Comparison of ENCODE assay signal across 11 cellular contexts in genomic region chr16:57941016-57941656, GRCh38. TPM values are rescaled to one million over a fixed set of nuclear protein-coding genes. Genes with fewer than 3 reads are reported as not detected.
DNase-seq lines count a peak whose midpoint lies in the region.
"Had no signal": no experiment of that assay in that cellular context is flagged by ENCODE, and none has a peak within 500 bp of the region (broad histone marks: within the 10 kb centered on the region; RNA-seq: fewer than 3 reads in every experiment).

No MANE protein-coding gene starts in this region.

- no peak overlapping the region for H3K27ac ChIP-seq in neuronal stem cell (replicated peaks; ENCODE audit: low read length)
- H3K27ac ChIP-seq: sigmoid colon, WERI-Rb-1 had no signal

- DNase-seq in G401 (ENCODE audit: low spot score) (peak; percentile 44), NCI-H446 (lab: John Stamatoyannopoulos, UW) (peak; percentile 11 to 66), cerebellum (ENCODE audit: low spot score) (peak; percentile 52), neuronal stem cell (ENCODE audit: low spot score) (no peak), HuH-7 (ENCODE audit: low spot score) (no peak), NCI-H128 (lab: John Stamatoyannopoulos, UW; ENCODE audit: unreplicated experiment) (no peak), kidney glomerular epithelial cell (lab: John Stamatoyannopoulos, UW) (no peak)
- DNase-seq in activated CD4-positive, alpha-beta T cell treated with anti-CD3 and anti-CD28 coated beads, Interleukin-2, amount 10 ng/mL, durations not matched to agents 24 days and 14 days = no peak
- DNase-seq: NCI-H1930, sigmoid colon, WERI-Rb-1 had no signal

- peaks cover 0 to 20% (median 0%) of the 10 kb centered on the region in 3 experiments for H3K27me3 ChIP-seq in neuronal stem cell (ENCODE audit: control insufficient read depth in 3 of 3, insufficient read depth in 3 of 3, low read depth in 1 of 3, low read length in 3 of 3)

- no peak overlapping the region for H3K4me3 Mint-ChIP-seq in activated CD4-positive, alpha-beta T cell treated with anti-CD3 and anti-CD28 coated beads, Interleukin-2, amount 10 ng/mL, durations not matched to agents 24 days and 14 days

- no peaks in the 10 kb centered on the region for H3K4me1 ChIP-seq in neuronal stem cell (ENCODE audit: control insufficient read depth in 2 of 2, insufficient read depth in 1 of 2, low read depth in 1 of 2, low read length in 2 of 2)

- H3K79me1 ChIP-seq in neuronal stem cell (ENCODE audit: low read depth, low read length) = no peaks in the 10 kb centered on the region

- no peak overlapping the region for H4K8ac ChIP-seq in neuronal stem cell (ENCODE audit: low read depth, low read length)

- peak overlapping the region; percentile 63 for H3K9ac ChIP-seq in neuronal stem cell (ENCODE audit: low read depth, low read length, poor library complexity)

- H3K23ac ChIP-seq in neuronal stem cell (ENCODE audit: low read depth, low read length, poor library complexity) = no peak overlapping the region

- H3K18ac ChIP-seq in neuronal stem cell (ENCODE audit: low read length) = peak overlapping the region; percentile 13

- peaks cover 7% of the 10 kb centered on the region for H3K27me3 Mint-ChIP-seq in activated CD4-positive, alpha-beta T cell treated with anti-CD3 and anti-CD28 coated beads, Interleukin-2, amount 10 ng/mL, durations not matched to agents 24 days and 14 days

- peak overlapping the region; percentile 44 for H2AK5ac ChIP-seq in neuronal stem cell (ENCODE audit: low read depth, low read length)

- H3K36me3 ChIP-seq in neuronal stem cell (replicated peaks in 1 of 2; ENCODE audit: control insufficient read depth in 2 of 2, insufficient read depth in 2 of 2, low read length in 2 of 2) = no peaks in the 10 kb centered on the region
- H3K36me3 ChIP-seq: sigmoid colon, WERI-Rb-1 had no signal

- H3K4me2 ChIP-seq in neuronal stem cell (ENCODE audit: insufficient read depth, low read length, poor library complexity, severe bottlenecking) = no peak overlapping the region

- no peaks in the 10 kb centered on the region for H3K36me3 Mint-ChIP-seq in activated CD4-positive, alpha-beta T cell treated with anti-CD3 and anti-CD28 coated beads, Interleukin-2, amount 10 ng/mL, durations not matched to agents 24 days and 14 days (ENCODE audit: low read depth)

- H2BK15ac ChIP-seq in neuronal stem cell (ENCODE audit: low read length) = no peak overlapping the region

- H3K4me3 ChIP-seq in neuronal stem cell (ENCODE audit: low read length in 2 of 2) = no peak overlapping the region
- H3K4me3 ChIP-seq: sigmoid colon had no signal

- H3K27ac Mint-ChIP-seq in activated CD4-positive, alpha-beta T cell treated with anti-CD3 and anti-CD28 coated beads, Interleukin-2, amount 10 ng/mL, durations not matched to agents 24 days and 14 days = no peak overlapping the region

- H2AFZ ChIP-seq in neuronal stem cell (ENCODE audit: low read length) = no peak overlapping the region

- H2BK5ac ChIP-seq in neuronal stem cell (ENCODE audit: low read length) = no peak overlapping the region

- no peaks in the 10 kb centered on the region for H3K9me3 ChIP-seq in neuronal stem cell (replicated peaks in 1 of 2; ENCODE audit: control insufficient read depth in 2 of 2, insufficient read depth in 1 of 2, low read depth in 1 of 2, low read length in 2 of 2)
- H3K9me3 ChIP-seq: sigmoid colon had no signal

- H3K14ac ChIP-seq in neuronal stem cell (ENCODE audit: low read length) = no peak overlapping the region

- H2BK12ac ChIP-seq in neuronal stem cell (ENCODE audit: low read length) = no peak overlapping the region

- no peak overlapping the region for H2BK120ac ChIP-seq in neuronal stem cell (ENCODE audit: low read depth, low read length)

- no peaks in the 10 kb centered on the region for H3K4me1 Mint-ChIP-seq in activated CD4-positive, alpha-beta T cell treated with anti-CD3 and anti-CD28 coated beads, Interleukin-2, amount 10 ng/mL, durations not matched to agents 24 days and 14 days

- no peaks in the 10 kb centered on the region for H3K9me3 Mint-ChIP-seq in activated CD4-positive, alpha-beta T cell treated with anti-CD3 and anti-CD28 coated beads, Interleukin-2, amount 10 ng/mL, durations not matched to agents 24 days and 14 days

- intact Hi-C loops in activated CD4-positive, alpha-beta T cell treated with anti-CD3 and anti-CD28 coated beads, Interleukin-2, amount 10 ng/mL, durations not matched to agents 24 days and 14 days (cut with micrococcal nuclease) = no loop called here

- in situ Hi-C loops in G401 (cut with HindIII; ENCODE audit: low sequenced_read_pairs) = no loop called here

- no peak overlapping the region for H4K91ac ChIP-seq in neuronal stem cell (ENCODE audit: low read depth, low read length, poor library complexity)

- H3K4ac ChIP-seq in neuronal stem cell (ENCODE audit: low read length) = no peak overlapping the region

- no CpG with 5 or more reads among the region's 11 CpGs for WGBS in neuronal stem cell (ENCODE audit: extremely low coverage in 2 of 2, insufficient read length in 2 of 2, insufficient replicate concordance in 1 of 2), 2 donors

RNA-seq across cellular contexts. Expression of gene CNGB1, which starts 29.8 kb away (rescaled TPM):
- not detected in 2 replicates for total RNA-seq in G401 (2014; rRNA removed; shearing (Covaris generic))
- 3.0 TPM for total RNA-seq in cerebellum
- 0.14 TPM for polyA plus RNA-seq in neuronal stem cell (2013, experiment 1 of 2)
- 0.14 TPM for polyA plus RNA-seq in neuronal stem cell (2013, experiment 2 of 2)
- not detected in 2 replicates for total RNA-seq in activated CD4-positive, alpha-beta T cell treated with anti-CD3 and anti-CD28 coated beads, Interleukin-2, amount 10 ng/mL, durations not matched to agents 24 days and 14 days

RNA-seq across cellular contexts. Expression of gene ZNF319, which starts 59.3 kb away (rescaled TPM):
- total RNA-seq in G401 (2014; rRNA removed; shearing (Covaris generic)) = 2.0 and 3.8 TPM in 2 replicates
- 6.0 TPM for total RNA-seq in cerebellum
- polyA plus RNA-seq in neuronal stem cell (2013, experiment 1 of 2) = 7.0 TPM
- 8.3 TPM for polyA plus RNA-seq in neuronal stem cell (2013, experiment 2 of 2)
- 8.0 and 8.3 TPM in 2 replicates for total RNA-seq in activated CD4-positive, alpha-beta T cell treated with anti-CD3 and anti-CD28 coated beads, Interleukin-2, amount 10 ng/mL, durations not matched to agents 24 days and 14 days

Comparison
In these comparisons a context has a peak if more than half of its experiments do, and no peak if none do; other contexts are left out.
1. DNase-seq: peak in G401 (single experiment), NCI-H446 (2 of 2) and cerebellum (single experiment); none in neuronal stem cell (single experiment), HuH-7 (single experiment), NCI-H128 (single experiment), activated CD4-positive, alpha-beta T cell treated with anti-CD3 and anti-CD28 coated beads, Interleukin-2, amount 10 ng/mL, durations not matched to agents 24 days and 14 days (single experiment) and kidney glomerular epithelial cell (single experiment).